Comparison of ENCODE assay signal across 8 cellular contexts in the genomic region with DNA sequence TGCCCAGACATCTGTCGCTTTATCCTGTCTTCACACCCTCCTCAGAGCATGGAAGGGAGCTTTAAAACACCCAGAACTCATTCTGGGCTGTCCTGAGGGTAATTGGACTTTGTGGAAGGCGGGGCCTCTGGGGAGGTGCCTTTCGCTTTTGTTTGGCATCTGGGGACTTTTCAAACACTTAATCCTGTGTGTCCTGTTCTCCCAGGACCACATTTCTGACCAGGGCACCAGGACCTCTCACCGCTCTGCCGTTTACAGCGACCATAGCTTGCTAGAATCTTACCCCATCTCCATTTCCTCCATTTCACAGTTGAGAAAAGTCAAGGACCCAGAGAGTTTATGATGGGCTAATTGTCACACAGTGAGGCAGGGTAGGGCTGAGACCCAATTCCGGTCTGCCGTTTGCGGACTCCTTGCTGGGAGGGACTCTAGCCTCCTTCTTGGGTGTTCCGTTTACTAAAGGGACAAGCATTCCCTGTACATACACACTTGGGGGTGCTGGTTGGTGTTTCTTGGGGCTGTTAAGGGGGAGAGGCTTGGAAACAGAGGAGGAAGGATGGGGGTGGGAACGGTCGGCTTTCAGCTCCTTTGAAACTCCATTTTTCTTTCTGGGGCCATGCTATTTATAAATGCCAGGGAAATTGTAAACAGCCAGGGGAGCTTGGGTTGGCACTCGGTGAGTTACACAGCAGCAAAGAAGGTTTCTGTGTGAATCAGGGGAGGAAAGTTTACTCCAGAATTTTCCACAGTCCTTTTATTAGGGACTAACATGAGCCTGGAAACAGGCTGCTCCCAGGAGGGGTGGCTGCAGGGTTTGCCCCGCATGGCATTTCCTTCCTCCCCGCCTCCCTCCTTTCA. TPM values are rescaled to one million over a fixed set of nuclear protein-coding genes. Genes with fewer than 3 reads are reported as not detected.
DNase-seq lines count a peak whose midpoint lies in the region; ATAC-seq lines count a peak whose summit lies in the region.

No MANE protein-coding gene starts in this region.

- H3K4me3 ChIP-seq in adipocyte (ENCODE audit: low read length) (peak overlapping the region; percentile 93), iPS-11a (ENCODE audit: low read depth, low read length) (peak overlapping the region; percentile 4), skin epidermis (peak overlapping the region; percentile 57 to 94 (median 84))

- peaks cover 1% of the 10 kb centered on the region for H3K27me3 Mint-ChIP-seq in activated naive CD8-positive, alpha-beta T cell
- peaks cover 18% of the 10 kb centered on the region for H3K27me3 Mint-ChIP-seq in activated naive CD8-positive, alpha-beta T cell treated with anti-CD3 and anti-CD28 coated beads for 36 hours

- H3K36me3 ChIP-seq in adipocyte (ENCODE audit: control insufficient read depth, insufficient read depth, low read length, severe bottlenecking), result no peaks in the 10 kb centered on the region

- H3K4me3 Mint-ChIP-seq in activated naive CD8-positive, alpha-beta T cell, result peak overlapping the region; percentile 79
- no peak overlapping the region for H3K4me3 Mint-ChIP-seq in activated naive CD8-positive, alpha-beta T cell treated with anti-CD3 and anti-CD28 coated beads for 36 hours

- peaks cover 8% of the 10 kb centered on the region for H3K36me3 Mint-ChIP-seq in activated naive CD8-positive, alpha-beta T cell
- no peaks in the 10 kb centered on the region for H3K36me3 Mint-ChIP-seq in activated naive CD8-positive, alpha-beta T cell treated with anti-CD3 and anti-CD28 coated beads for 36 hours

- H3K27me3 ChIP-seq in adipocyte (replicated peaks; ENCODE audit: control insufficient read depth, insufficient read depth, low read length), result no peaks in the 10 kb centered on the region

- ATAC-seq in HG03571 (IDR thresholded peaks at IDR 0.05; ENCODE audit: unreplicated experiment) (no peak), GM18873 (IDR thresholded peaks at IDR 0.05; ENCODE audit: low FRiP score, unreplicated experiment) (no peak)

- peak overlapping the region in 20 of 21 experiments; percentile 75 to 93 (median 88) for H3K27ac ChIP-seq in skin epidermis

- peak overlapping the region; percentile 92 for H3K9ac ChIP-seq in adipocyte (ENCODE audit: low read length)

- no peak for DNase-seq in activated naive CD8-positive, alpha-beta T cell treated with anti-CD3 and anti-CD28 coated beads for 36 hours
- DNase-seq in adipocyte (ENCODE audit: low read depth), result peak; percentile 70
- no peak for DNase-seq in ecto neural progenitor cell (ENCODE audit: low spot score)

- no peak overlapping the region for H3K27ac Mint-ChIP-seq in activated naive CD8-positive, alpha-beta T cell
- no peak overlapping the region for H3K27ac Mint-ChIP-seq in activated naive CD8-positive, alpha-beta T cell treated with anti-CD3 and anti-CD28 coated beads for 36 hours

- H3K9me3 ChIP-seq in adipocyte (ENCODE audit: control insufficient read depth, low read length), result no peaks in the 10 kb centered on the region

- H3K4me1 Mint-ChIP-seq in activated naive CD8-positive, alpha-beta T cell (ENCODE audit: low read depth), result peaks cover 15% of the 10 kb centered on the region
- peaks cover 7% of the 10 kb centered on the region for H3K4me1 Mint-ChIP-seq in activated naive CD8-positive, alpha-beta T cell treated with anti-CD3 and anti-CD28 coated beads for 36 hours

- H3K9me3 Mint-ChIP-seq in activated naive CD8-positive, alpha-beta T cell (ENCODE audit: low read depth), result no peaks in the 10 kb centered on the region
- no peaks in the 10 kb centered on the region for H3K9me3 Mint-ChIP-seq in activated naive CD8-positive, alpha-beta T cell treated with anti-CD3 and anti-CD28 coated beads for 36 hours

- H3K4me1 ChIP-seq in adipocyte (ENCODE audit: control insufficient read depth, insufficient read depth, low read length), result peaks cover 56% of the 10 kb centered on the region

RNA-seq across cellular contexts. Expression of a gene that starts 1.3 kb away (rescaled TPM):
- 1 to 10 TPM; 1.7 to 1.8 TPM for total RNA-seq in activated naive CD8-positive, alpha-beta T cell treated with anti-CD3 and anti-CD28 coated beads for 36 hours

Comparison
In these comparisons a context has a peak if more than half of its experiments do, and no peak if none do; other contexts are left out.
1. H3K4me3 ChIP-seq: peak in every context shown above with its lines; median percentile 93 in adipocyte; 84 in skin epidermis; 4 in iPS-11a.